1 cellular context compared by ENCODE assay signal in genomic region chr3:72380193-72380592, GRCh38.
TF ChIP-seq lines count a peak whose summit lies in the region.

No MANE protein-coding gene starts in this region.

TF ChIP-seq in neural cell, 6 proteins besides CTCF, POLR2A, EP300 and RAD21 (continued from another document):
- TF ChIP-seq EZH2 (IDR thresholded peaks at IDR 0.05; ENCODE audit: borderline replicate concordance, insufficient read depth, low read length, poor library complexity, severe bottlenecking) = no peak
